In genomic region chr13:46332772-46333171, GRCh38 we compare ENCODE assay signal across 18 cellular contexts.
"Had no signal": no experiment of that assay in that cellular context is flagged by ENCODE, and none has a peak within 500 bp of the region (broad histone marks: within the 10 kb centered on the region; RNA-seq: fewer than 3 reads in every experiment).

No MANE protein-coding gene starts in this region.

- H3K27me3 Mint-ChIP-seq: naive B cell; stimulated activated memory B cell treated with anti-CD40 and anti-IgM and Interleukin-4, amounts not matched to agents 10 μg/mL and 1 μg/mL and 100 μg/mL, for 72 hours had no signal

- H3K27ac ChIP-seq: brain microvascular endothelial cell, lower lobe of right lung, psoas muscle, right lobe of liver, WERI-Rb-1 had no signal

- H3K4me3 ChIP-seq: lower lobe of right lung, psoas muscle, right lobe of liver had no signal

- H3K4me3 Mint-ChIP-seq: activated T-helper 17 cell treated with anti-CD3 and anti-CD28 coated beads, Interleukin-2, amount 50 U/mL, for 72 hours; endodermal cell; mesothelial cell of epicardium; stimulated activated memory B cell treated with anti-CD40 and anti-IgM and Interleukin-4, amounts not matched to agents 10 μg/mL and 1 μg/mL and 100 μg/mL, for 72 hours; type B pancreatic cell had no signal

- H3K27me3 ChIP-seq: brain microvascular endothelial cell, right lobe of liver had no signal

- ATAC-seq: activated T-helper 17 cell treated with anti-CD3 and anti-CD28 coated beads, Interleukin-2, amount 50 U/mL, for 72 hours; esophagus mucosa; lower lobe of right lung; psoas muscle; stimulated activated memory B cell treated with anti-CD40 and anti-IgM and Interleukin-4, amounts not matched to agents 10 μg/mL and 1 μg/mL and 100 μg/mL, for 72 hours had no signal

- H3K27ac Mint-ChIP-seq: activated T-helper 17 cell treated with anti-CD3 and anti-CD28 coated beads, Interleukin-2, amount 50 U/mL, for 72 hours; endodermal cell; mesothelial cell of epicardium; stimulated activated memory B cell treated with anti-CD40 and anti-IgM and Interleukin-4, amounts not matched to agents 10 μg/mL and 1 μg/mL and 100 μg/mL, for 72 hours; type B pancreatic cell had no signal

- H3K9me3 ChIP-seq: lower lobe of right lung, psoas muscle, right lobe of liver had no signal

- H3K4me1 Mint-ChIP-seq: activated T-helper 17 cell treated with anti-CD3 and anti-CD28 coated beads, Interleukin-2, amount 50 U/mL, for 72 hours had no signal

- DNase-seq: activated CD4-positive, alpha-beta T cell treated with anti-CD3 and anti-CD28 coated beads for 48 hours; activated naive CD4-positive, alpha-beta T cell treated with anti-CD3 and anti-CD28 coated beads, Interleukin-2, amount 50 U/mL, for 16 hours; activated T-cell treated with anti-CD3 and anti-CD28 coated beads for 4 hours; brain microvascular endothelial cell; cerebellar nuclear complex; endodermal cell; glutamatergic neuron; lower lobe of right lung; naive B cell; psoas muscle; right lobe of liver; T-helper 9 cell; WERI-Rb-1 had no signal

- H3K36me3 ChIP-seq: brain microvascular endothelial cell, lower lobe of right lung, right lobe of liver, WERI-Rb-1 had no signal

- H3K4me1 ChIP-seq: lower lobe of right lung, psoas muscle, right lobe of liver had no signal
